In genomic region chr10:119538632-119539358, GRCh38 we compare ENCODE assay signal across 9 cellular contexts. TPM values are rescaled to one million over a fixed set of nuclear protein-coding genes. Genes with fewer than 3 reads are reported as not detected.
DNase-seq lines count a peak whose midpoint lies in the region; ATAC-seq and TF ChIP-seq lines count a peak whose summit lies in the region.
"Had no signal": no experiment of that assay in that cellular context is flagged by ENCODE, and none has a peak within 500 bp of the region (broad histone marks: within the 10 kb centered on the region; RNA-seq: fewer than 3 reads in every experiment).

No MANE protein-coding gene starts in this region.

- H3K9ac ChIP-seq in muscle layer of colon (ENCODE audit: low read length) = peak overlapping the region; percentile 63

- CTCF ChIA-PET in CD4-positive, alpha-beta memory T cell (lab: Charles Lee; ENCODE audit: partially characterized antibody) = interaction anchor here (0.6 to 3.2 kb wide), 5 partner anchors 21 to 339 kb away, joined by 3 to 17 read pairs (median 3); no protein-coding TSS in a partner anchor

- H3K27me3 ChIP-seq in CD4-positive, alpha-beta memory T cell (ENCODE audit: insufficient read depth, low read length) = no peaks in the 10 kb centered on the region
- H3K27me3 ChIP-seq in muscle layer of colon (ENCODE audit: control insufficient read depth in 1 of 2, insufficient read depth in 2 of 2, low read length in 2 of 2) (no peaks in the 10 kb centered on the region), SJCRH30 (0 out of 2 replicates have a peak, but pooled peaks cover 8% of the 10 kb centered on the region), tibial artery (no peaks in the 10 kb centered on the region)

- H3K27ac ChIP-seq in CD4-positive, alpha-beta memory T cell (ENCODE audit: low read depth, low read length) = peak overlapping the region; percentile 40
- peak overlapping the region; percentile 77 for H3K27ac ChIP-seq in muscle layer of colon (ENCODE audit: low read depth, low read length)
- no peak overlapping the region for H3K27ac ChIP-seq in SJCRH30
- H3K27ac ChIP-seq in tibial artery = no peak overlapping the region

- H3K9me3 ChIP-seq in CD4-positive, alpha-beta memory T cell (ENCODE audit: control insufficient read depth in 1 of 2, low read length in 2 of 2) = no peaks in the 10 kb centered on the region
- H3K9me3 ChIP-seq in muscle layer of colon (ENCODE audit: low read length) (no peaks in the 10 kb centered on the region), SJCRH30 (replicated peaks) (no peaks in the 10 kb centered on the region), tibial artery (no peaks in the 10 kb centered on the region)

- ATAC-seq in activated T-helper 17 cell treated with anti-CD3 and anti-CD28 coated beads, Interleukin-2, amount 50 U/mL, for 72 hours (replicated peaks) = peak; percentile 13

- POLR2A ChIA-PET in CD4-positive, alpha-beta memory T cell (lab: Charles Lee; ENCODE audit: partially characterized antibody) = interaction anchor here (0.9 to 7.7 kb wide), 6 partner anchors 9 to 332 kb away, joined by 3 to 107 read pairs (median 26); partner anchors contain the start of gene GRK5

- peaks cover 50 to 76% (median 66%) of the 10 kb centered on the region in 4 donors for H3K4me1 Mint-ChIP-seq in CD4-positive, alpha-beta memory T cell
- peaks cover 64% of the 10 kb centered on the region for H3K4me1 Mint-ChIP-seq in activated T-helper 17 cell treated with anti-CD3 and anti-CD28 coated beads, Interleukin-2, amount 50 U/mL, for 72 hours

- peak overlapping the region; percentile 80 to 95 (median 90) for H3K4me3 Mint-ChIP-seq in CD4-positive, alpha-beta memory T cell
- H3K4me3 Mint-ChIP-seq in activated T-helper 17 cell treated with anti-CD3 and anti-CD28 coated beads, Interleukin-2, amount 50 U/mL, for 72 hours = peak overlapping the region; percentile 92

- H3K36me3 ChIP-seq in CD4-positive, alpha-beta memory T cell (ENCODE audit: insufficient read depth, low read length) = no peaks in the 10 kb centered on the region
- H3K36me3 ChIP-seq in muscle layer of colon (ENCODE audit: insufficient read depth, low read length) (no peaks in the 10 kb centered on the region), SJCRH30 (no peaks in the 10 kb centered on the region), tibial artery (no peaks in the 10 kb centered on the region)

- H3K9me3 Mint-ChIP-seq in CD4-positive, alpha-beta memory T cell = peaks cover 0 to 1% (median 0%) of the 10 kb centered on the region in 8 donors
- no peaks in the 10 kb centered on the region for H3K9me3 Mint-ChIP-seq in activated T-helper 17 cell treated with anti-CD3 and anti-CD28 coated beads, Interleukin-2, amount 50 U/mL, for 72 hours

- intact Hi-C loops in CD4-positive, alpha-beta memory T cell (cut with micrococcal nuclease) = no loop called here
- intact Hi-C loops in tibial artery (cut with DNase I; ENCODE audit: low total_unique reads) = no loop called here

- H3K4me3 ChIP-seq in CD4-positive, alpha-beta memory T cell (ENCODE audit: low read length in 2 of 2) = no peak overlapping the region
- H3K4me3 ChIP-seq in LNCaP clone FGC (ENCODE audit: low read depth, low read length) (peak overlapping the region; percentile 17), muscle layer of colon (ENCODE audit: low read depth in 1 of 2, low read length in 2 of 2) (peak overlapping the region in 1 of 2 donors; percentile 55), SJCRH30 (no peak overlapping the region), tibial artery (no peak overlapping the region)

- peak in 1 of 5 donors; percentile 50 for DNase-seq in CD4-positive, alpha-beta memory T cell
- DNase-seq in LNCaP clone FGC (ENCODE audit: low read depth) (peak; percentile 41), SJCRH30 (no peak), tibial artery (no peak), NCI-H345 (lab: John Stamatoyannopoulos, UW) (no peak), cerebellar cortex (ENCODE audit: low spot score) (no peak)
- DNase-seq: amniotic stem cell had no signal

- H3K27me3 Mint-ChIP-seq in CD4-positive, alpha-beta memory T cell = no peaks in the 10 kb centered on the region
- no peaks in the 10 kb centered on the region for H3K27me3 Mint-ChIP-seq in activated T-helper 17 cell treated with anti-CD3 and anti-CD28 coated beads, Interleukin-2, amount 50 U/mL, for 72 hours

- peaks cover 73% of the 10 kb centered on the region for H3K4me1 ChIP-seq in CD4-positive, alpha-beta memory T cell (ENCODE audit: insufficient read depth, low read length)
- H3K4me1 ChIP-seq in muscle layer of colon (ENCODE audit: insufficient read depth, low read length) = peaks cover 64% of the 10 kb centered on the region
- no peaks in the 10 kb centered on the region for H3K4me1 ChIP-seq in SJCRH30
- H3K4me1 ChIP-seq in tibial artery = peaks cover 0 to 28% (median 16%) of the 10 kb centered on the region in 4 donors

- H3K27ac Mint-ChIP-seq in CD4-positive, alpha-beta memory T cell = peak overlapping the region; percentile 82 to 96 (median 93)
- peak overlapping the region; percentile 96 for H3K27ac Mint-ChIP-seq in activated T-helper 17 cell treated with anti-CD3 and anti-CD28 coated beads, Interleukin-2, amount 50 U/mL, for 72 hours

- no peak for TF ChIP-seq CTCF in LNCaP clone FGC (IDR thresholded peaks at IDR 0.05; ENCODE audit: control insufficient read depth, extremely low read depth, insufficient read depth)
- no peak for TF ChIP-seq CTCF in tibial artery (IDR thresholded peaks at IDR 0.05)

- H3K36me3 Mint-ChIP-seq in CD4-positive, alpha-beta memory T cell = peaks cover 0 to 15% of the 10 kb centered on the region in 2 donors
- peaks cover 61% of the 10 kb centered on the region for H3K36me3 Mint-ChIP-seq in activated T-helper 17 cell treated with anti-CD3 and anti-CD28 coated beads, Interleukin-2, amount 50 U/mL, for 72 hours (ENCODE audit: low read depth)

RNA-seq across cellular contexts. Expression of gene RGS10, which starts 3.7 kb away (rescaled TPM):
- total RNA-seq in CD4-positive, alpha-beta memory T cell = 100 to 1,000 TPM; 115 to 122 TPM
- 100 to 1,000 TPM; 153 to 187 TPM for polyA plus RNA-seq in CD4-positive, alpha-beta memory T cell
- 10 to 100 TPM; 85.2 to 87.7 TPM for total RNA-seq in activated T-helper 17 cell treated with anti-CD3 and anti-CD28 coated beads, Interleukin-2, amount 50 U/mL, for 72 hours
- total RNA-seq in SJCRH30 (2014; rRNA removed; shearing (Covaris generic)) = not detected in 2 replicates

RNA-seq across cellular contexts. Expression of gene TIAL1, which starts 58.0 kb away (rescaled TPM):
- 100 to 1,000 TPM; 201 to 212 TPM for total RNA-seq in CD4-positive, alpha-beta memory T cell
- polyA plus RNA-seq in CD4-positive, alpha-beta memory T cell = 10 to 100 TPM in 1 of 2 donors, 1 to 10 TPM in 1; 8.8 to 12.0 TPM
- total RNA-seq in activated T-helper 17 cell treated with anti-CD3 and anti-CD28 coated beads, Interleukin-2, amount 50 U/mL, for 72 hours = 100 to 1,000 TPM; 195 to 202 TPM
- total RNA-seq in SJCRH30 (2014; rRNA removed; shearing (Covaris generic)) = 78.8 and 97.6 TPM in 2 replicates

Comparison
In these comparisons a context has a peak if more than half of its experiments do, and no peak if none do; other contexts are left out.
1. H3K27ac ChIP-seq: peak in CD4-positive, alpha-beta memory T cell (single experiment) and muscle layer of colon (single experiment); none in SJCRH30 (single experiment) and tibial artery (0 of 2).
2. RNA of gene RGS10, which starts 3.7 kb away (total RNA-seq): 115 to 122 TPM in CD4-positive, alpha-beta memory T cell and 85.2 to 87.7 TPM in activated T-helper 17 cell treated with anti-CD3 and anti-CD28 coated beads, Interleukin-2, amount 50 U/mL, for 72 hours; not detected in SJCRH30; every median in the first group is over 10 times any median in the second.